ENCODE assay signal across 23 cellular contexts in the genomic region with DNA sequence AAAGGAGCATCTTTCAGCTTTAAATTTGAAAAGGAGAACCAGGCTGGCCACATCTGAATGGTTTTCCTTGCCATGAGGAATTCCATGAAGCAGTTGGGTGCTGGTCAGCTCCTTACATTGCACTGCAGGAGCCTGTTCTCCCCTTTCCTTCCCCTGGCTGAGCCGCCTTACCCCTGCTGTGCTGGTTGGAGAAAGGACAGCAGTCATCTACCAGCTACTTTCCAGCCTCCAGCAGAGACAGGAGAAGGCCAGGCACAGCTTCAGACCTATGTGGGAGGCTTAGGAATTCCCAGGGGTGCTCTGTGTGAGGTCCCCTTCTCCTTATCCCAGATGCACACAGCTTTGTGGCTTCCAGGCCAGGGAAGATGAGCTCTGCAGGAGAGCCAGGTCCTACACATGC. TPM values are rescaled to one million over a fixed set of nuclear protein-coding genes. Genes with fewer than 3 reads are reported as not detected.
DNase-seq lines count a peak whose midpoint lies in the region; ATAC-seq and TF ChIP-seq lines count a peak whose summit lies in the region.
"Had no signal": no experiment of that assay in that cellular context is flagged by ENCODE, and none has a peak within 500 bp of the region (broad histone marks: within the 10 kb centered on the region; RNA-seq: fewer than 3 reads in every experiment).

No MANE protein-coding gene starts in this region.

- no peak for ATAC-seq in left cardiac atrium
- ATAC-seq in WTC11: no peak; the same call in 1 of the 2 replicates
- ATAC-seq in psoas muscle: no peak
- ATAC-seq: PC-3 had no signal

- H3K4me3 Mint-ChIP-seq in WTC11: no peak overlapping the region

- H3K4me1 ChIP-seq in left ventricle myocardium inferior (peaks cover 87% of the 10 kb centered on the region), psoas muscle (peaks cover 48% of the 10 kb centered on the region), adrenal gland (replicated peaks in 1 of 2) (no peaks in the 10 kb centered on the region)

- H3K36me3 ChIP-seq in left ventricle myocardium inferior (no peaks in the 10 kb centered on the region), psoas muscle (ENCODE audit: insufficient read depth in 1 of 2, low read depth in 1 of 2) (peaks cover 0 to 42% of the 10 kb centered on the region in 2 donors), adrenal gland (replicated peaks in 1 of 2) (no peaks in the 10 kb centered on the region)

- no peaks in the 10 kb centered on the region for H3K27me3 ChIP-seq in left ventricle myocardium inferior (ENCODE audit: low read depth)
- no peaks in the 10 kb centered on the region for H3K27me3 ChIP-seq in psoas muscle (ENCODE audit: insufficient read depth in 3 of 3, low read length in 2 of 3)
- H3K27me3 ChIP-seq in adrenal gland: no peaks in the 10 kb centered on the region

- H3K27ac Mint-ChIP-seq in WTC11: no peak overlapping the region

- no peaks in the 10 kb centered on the region for H3K9me3 ChIP-seq in left ventricle myocardium inferior (replicated peaks)
- no peaks in the 10 kb centered on the region for H3K9me3 ChIP-seq in psoas muscle
- no peaks in the 10 kb centered on the region for H3K9me3 ChIP-seq in adrenal gland (replicated peaks in 1 of 3)

- H3K4me1 Mint-ChIP-seq in WTC11: peaks cover 12% of the 10 kb centered on the region

- no peaks in the 10 kb centered on the region for H3K36me3 Mint-ChIP-seq in WTC11

- intact Hi-C loops in left ventricle myocardium inferior (cut with micrococcal nuclease): no loop called here
- intact Hi-C loops in left cardiac atrium (cut with DNase I): no loop called here
- intact Hi-C loops in psoas muscle (cut with DNase I): loop anchor here (5.0 to 10.0 kb wide), 3 partner anchors 36 to 79 kb away; no protein-coding TSS in a partner anchor
- intact Hi-C loops in adrenal gland (cut with DNase I): no loop called here

- no peak for TF ChIP-seq POLR2A in adrenal gland (IDR thresholded peaks at IDR 0.05)

- no peaks in the 10 kb centered on the region for H3K9me3 Mint-ChIP-seq in WTC11

- 64 to 91% (median 83%) methylated on average over 1 of the region's 1 CpG for WGBS in psoas muscle, 3 donors
- 60 to 100% (median 90%) methylated on average over 1 of the region's 1 CpG for WGBS in adrenal gland, 4 donors

- H3K27ac ChIP-seq in left ventricle myocardium inferior (replicated peaks) (peak overlapping the region; percentile 96), psoas muscle (peak overlapping the region; percentile 99), adrenal gland (no peak overlapping the region)

- CTCF ChIA-PET in WTC11 (lab: Charles Lee): no interaction called here

- POLR2A ChIA-PET in WTC11 (lab: Charles Lee): no interaction called here

- H3K4me3 ChIP-seq in left ventricle myocardium inferior (peak overlapping the region; percentile 73), psoas muscle (peak overlapping the region; percentile 17), adrenal gland (no peak overlapping the region)

- no peaks in the 10 kb centered on the region; the same call in 1 of the 2 replicates for H3K27me3 Mint-ChIP-seq in WTC11 (ENCODE audit: low read depth)

- no peak for DNase-seq in left ventricle myocardium inferior
- no peak for DNase-seq in left cardiac atrium
- DNase-seq in WTC11 (ENCODE audit: low spot score): no peak
- no peak for DNase-seq in psoas muscle
- no peak for DNase-seq in hypothalamus (lab: John Stamatoyannopoulos, UW)
- DNase-seq in AML-193 (lab: John Stamatoyannopoulos, UW): no peak
- DNase-seq in adrenal gland: no peak
- DNase-seq: 8988T; ACHN; DMS153; DND-41; KBM-7; MM.1S; NCI-H1417; NCI-H1694; NCI-H2029 treated with DMSO at 0.1 percent for 48 hours; NCI-H446 treated with DMSO at 0.1 percent for 48 hours; NCI-H526; NCI-H82; NK-92 treated with Interleukin-12 subunit alpha and Interleukin-12 subunit beta, amount 100 ng/mL, for 24 hours; PC-3 had no signal

- TF ChIP-seq CTCF in left ventricle myocardium inferior (IDR thresholded peaks at IDR 0.05; ENCODE audit: borderline replicate concordance) (no peak), WTC11 (IDR thresholded peaks at IDR 0.05) (no peak), psoas muscle (IDR thresholded peaks at IDR 0.05) (no peak), adrenal gland (IDR thresholded peaks at IDR 0.05) (no peak)

TF ChIP-seq in WTC11, 78 proteins besides CTCF, POLR2A, EP300 and RAD21:
- TF ChIP-seq ZNF532 (CRISPR knock-in tag; IDR thresholded peaks at IDR 0.05; ENCODE audit: borderline replicate concordance) (no peak), CREM (CRISPR knock-in tag; IDR thresholded peaks at IDR 0.05) (no peak), GRHL2 (CRISPR knock-in tag; IDR thresholded peaks at IDR 0.05; ENCODE audit: insufficient replicate concordance, severe bottlenecking) (no peak), MXD4 (CRISPR knock-in tag; IDR thresholded peaks at IDR 0.05; ENCODE audit: borderline replicate concordance) (no peak), ATF2 (CRISPR knock-in tag; IDR thresholded peaks at IDR 0.05; ENCODE audit: borderline replicate concordance, low read depth) (no peak), KAT7 (CRISPR knock-in tag; IDR thresholded peaks at IDR 0.05; ENCODE audit: borderline replicate concordance) (no peak), ZBTB21 (CRISPR knock-in tag; IDR thresholded peaks at IDR 0.05; ENCODE audit: borderline replicate concordance) (no peak), RELA (CRISPR knock-in tag; IDR thresholded peaks at IDR 0.05; ENCODE audit: borderline replicate concordance) (no peak), ZNF423 (CRISPR knock-in tag; IDR thresholded peaks at IDR 0.05) (peak; percentile 99)

RNA-seq across cellular contexts. Expression of gene C10orf71, which starts 4.7 kb away (rescaled TPM):
- total RNA-seq in left ventricle myocardium inferior (136 TPM), left cardiac atrium (10 to 100 TPM; 34.7 to 54.1 TPM), WTC11 (2021) (not detected in 3 replicates), psoas muscle (100 to 1,000 TPM in 3 of 4 donors, 10 to 100 TPM in 1; 83.8 to 356 (median 128) TPM), adrenal gland (under 1 TPM in 1 of 8 donors, not detected in 7; 0.10 TPM)
- polyA plus RNA-seq in psoas muscle (10 to 100 TPM in 2 of 3 donors, 1 to 10 TPM in 1; 4.2 to 30.9 (median 24.7) TPM), adrenal gland (under 1 TPM in 1 of 3 donors, not detected in 2; 0.08 TPM)
- total RNA-seq: HT1080, PC-3 had no signal
- polyA plus RNA-seq: BJ had no signal

Comparison
In these comparisons a context has a peak if more than half of its experiments do, and no peak if none do; other contexts are left out.
1. H3K27ac ChIP-seq: peak in left ventricle myocardium inferior (single experiment) and psoas muscle (single experiment); none in adrenal gland (0 of 5).
2. H3K4me3 ChIP-seq: peak in left ventricle myocardium inferior (single experiment) and psoas muscle (single experiment); none in adrenal gland (0 of 4).
3. RNA of gene C10orf71, which starts 4.7 kb away (total RNA-seq): 83.8 to 356 TPM in psoas muscle, 136 TPM in left ventricle myocardium inferior (single experiment) and 34.7 to 54.1 TPM in left cardiac atrium; not detected in WTC11 and 0.10 TPM in adrenal gland; every median in the first group is over 10 times any median in the second.
4. intact Hi-C loops: an anchor here in psoas muscle (5.0 to 10.0 kb wide); none called in left ventricle myocardium inferior, left cardiac atrium and adrenal gland.